ENCODE assay signal across 25 cellular contexts in the genomic region with DNA sequence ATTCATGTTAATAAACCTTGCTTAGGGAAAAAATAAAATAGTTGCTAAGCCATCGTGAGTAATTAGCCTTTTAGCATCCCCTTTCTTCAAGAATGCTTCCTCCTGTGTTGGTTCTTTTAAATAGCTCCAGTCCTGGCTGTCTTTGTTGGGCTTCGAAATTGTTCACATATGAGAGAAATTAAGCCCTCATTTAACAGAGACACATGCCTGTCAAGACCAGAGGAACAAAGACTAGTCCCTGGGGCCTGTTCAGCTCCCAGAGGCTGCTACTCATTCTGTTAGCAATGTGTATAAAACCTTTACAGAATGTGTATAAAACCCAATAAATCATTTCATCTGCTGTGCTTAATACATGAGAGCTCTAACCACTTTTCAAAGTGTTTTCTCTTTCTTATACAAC.
DNase-seq lines count a peak whose midpoint lies in the region; ATAC-seq and TF ChIP-seq lines count a peak whose summit lies in the region.
"Had no signal": no experiment of that assay in that cellular context is flagged by ENCODE, and none has a peak within 500 bp of the region (broad histone marks: within the 10 kb centered on the region; RNA-seq: fewer than 3 reads in every experiment).

No MANE protein-coding gene starts in this region.

- CTCF ChIA-PET in SK-N-SH (lab: Yijun Ruan, JAX) = interaction anchor here (0.7 to 2.1 kb wide), 4 partner anchors 10 to 62 kb away, joined by 4 to 6 read pairs (median 4); no protein-coding TSS in a partner anchor

- intact Hi-C loops in transverse colon (cut with DNase I; ENCODE audit: low total_unique reads) = no loop called here

- no peaks in the 10 kb centered on the region for H3K79me2 ChIP-seq in SK-N-SH (ENCODE audit: insufficient read depth)

- H3K9me3 ChIP-seq in SK-N-SH = no peaks in the 10 kb centered on the region
- H3K9me3 ChIP-seq in mesodermal cell (ENCODE audit: control insufficient read depth, low read length) = no peaks in the 10 kb centered on the region
- no peaks in the 10 kb centered on the region for H3K9me3 ChIP-seq in transverse colon
- H3K9me3 ChIP-seq: testis had no signal

- no peaks in the 10 kb centered on the region for H3F3A ChIP-seq in SK-N-SH (replicated peaks; ENCODE audit: insufficient read depth)

- peak; percentile 11; the same call in 1 of the 2 replicates for TF ChIP-seq RAD21 in SK-N-SH (IDR thresholded peaks at IDR 0.05; ENCODE audit: low read length)

- H3K36me3 ChIP-seq in SK-N-SH (replicated peaks in 1 of 2; ENCODE audit: control insufficient read depth in 1 of 2, insufficient read depth in 2 of 2, low read length in 1 of 2) (no peaks in the 10 kb centered on the region), mesodermal cell (ENCODE audit: control insufficient read depth, insufficient read depth, low read length) (no peaks in the 10 kb centered on the region), transverse colon (no peaks in the 10 kb centered on the region)

- POLR2A ChIA-PET in SK-N-SH (lab: Yijun Ruan, JAX) = no interaction called here

- DNase-seq in AG08395 (ENCODE audit: low spot score) = peak; percentile 3
- peak; percentile 67 for DNase-seq in GM04504 (ENCODE audit: low read depth)
- peak; percentile 35 for DNase-seq in SK-N-SH
- DNase-seq in activated CD8-positive, alpha-beta memory T cell treated with anti-CD3 and anti-CD28 coated beads, Interleukin-2, amount 50 U/mL, for 48 hours = no peak
- DNase-seq in glomerular visceral epithelial cell (ENCODE audit: extremely low spot score) = no peak
- no peak for DNase-seq in transverse colon
- DNase-seq: activated naive CD4-positive, alpha-beta T cell treated with anti-CD3 and anti-CD28 coated beads, Interleukin-2, amount 50 U/mL, for 16 hours; activated T-cell treated with anti-CD3 and anti-CD28 coated beads, Interleukin-2, amount 50 U/mL, for 48 hours; anterior cingulate cortex; CD8-positive, alpha-beta T cell; central memory CD4-positive, alpha-beta T cell; DMS153; foreskin melanocyte; hippocampal formation; NCI-H1105; NCI-H2107; NCI-H82; SHP77; stimulated activated CD4-positive, alpha-beta T cell treated with anti-CD3 and anti-CD28 coated beads, Interleukin-2, amount 100 ng/mL, for 24 hours; T-helper 1 cell; testis had no signal

- H3K27ac ChIP-seq in SK-N-SH (ENCODE audit: low read depth in 2 of 2, low read length in 1 of 2) (peak overlapping the region in 1 of 2 experiments; percentile 43; a peak in 1 of 4 replicates), mesodermal cell (ENCODE audit: low read depth, low read length, severe bottlenecking) (peak overlapping the region; percentile 2), transverse colon (no peak overlapping the region)
- H3K27ac ChIP-seq: skin epidermis, testis had no signal

- no peak overlapping the region for H3K9ac ChIP-seq in SK-N-SH

- in situ Hi-C loops in transverse colon (cut with MboI; ENCODE audit: low pct_ligation_motif_present in 1 of 4, low pct_unique_long_range_greater_than_20kb in 1 of 4, low sequenced_read_pairs in 3 of 4) = no loop called here

- TF ChIP-seq POLR2A in transverse colon (IDR thresholded peaks at IDR 0.05) = no peak

- TF ChIP-seq EP300 in SK-N-SH (IDR thresholded peaks at IDR 0.05; ENCODE audit: borderline replicate concordance in 1 of 2, low read depth in 1 of 2, low read length in 1 of 2) = peak in 1 of 2 experiments; percentile 44; a peak in 1 of 4 replicates
- no peak for TF ChIP-seq EP300 in transverse colon (IDR thresholded peaks at IDR 0.05; ENCODE audit: low read depth)

- H3K4me3 ChIP-seq in SK-N-SH (ENCODE audit: low read depth in 2 of 2, low read length in 1 of 2) = no peak overlapping the region
- no peak overlapping the region for H3K4me3 ChIP-seq in mesodermal cell (ENCODE audit: extremely low read depth, insufficient read depth, low read length, poor library complexity, severe bottlenecking)
- H3K4me3 ChIP-seq in transverse colon = no peak overlapping the region
- H3K4me3 ChIP-seq: skin epidermis, testis had no signal

- H4K20me1 ChIP-seq in SK-N-SH (ENCODE audit: insufficient read depth) = no peaks in the 10 kb centered on the region

- no peak overlapping the region for H2AFZ ChIP-seq in SK-N-SH (ENCODE audit: low read depth)

- ATAC-seq in HG03025 (IDR thresholded peaks at IDR 0.05; ENCODE audit: low FRiP score, unreplicated experiment) = no peak
- ATAC-seq: CD8-positive, alpha-beta T cell; stimulated activated effector memory CD8-positive, alpha-beta T cell treated with anti-CD3 and anti-CD28 coated beads, Interleukin-12 subunit alpha, Interleukin-12 subunit beta, amount 100 ng/mL, for 72 hours had no signal

- no peak for TF ChIP-seq CTCF in SK-N-SH (IDR thresholded peaks at IDR 0.05)
- TF ChIP-seq CTCF in transverse colon (IDR thresholded peaks at IDR 0.05) = no peak

- H3K27me3 ChIP-seq in SK-N-SH (ENCODE audit: insufficient read depth) (no peaks in the 10 kb centered on the region), transverse colon (no peaks in the 10 kb centered on the region)
- H3K27me3 ChIP-seq: testis had no signal

- H3K4me2 ChIP-seq in SK-N-SH = no peak overlapping the region

- H3K4me1 ChIP-seq in SK-N-SH (ENCODE audit: control insufficient read depth in 1 of 2, insufficient read depth in 2 of 2, low read depth in 1 of 2, low read length in 1 of 2) = peaks cover 5 to 14% of the 10 kb centered on the region in 2 experiments; a peak in 2 of 4 replicates
- H3K4me1 ChIP-seq in mesodermal cell (ENCODE audit: control insufficient read depth, insufficient read depth, low read length, poor library complexity, severe bottlenecking) = no peaks in the 10 kb centered on the region
- H3K4me1 ChIP-seq in transverse colon = no peaks in the 10 kb centered on the region
- H3K4me1 ChIP-seq: testis had no signal

- H3K9me2 ChIP-seq in SK-N-SH = no peaks in the 10 kb centered on the region

- WGBS in SK-N-SH (ENCODE audit: low lambda C conversion rate) = 31% methylated on average over 2 of the region's 2 CpGs
- WGBS in mesodermal cell (ENCODE audit: insufficient coverage in 2 of 2), 2 experiments = 38% methylated on average over 1 of the region's 2 CpGs; no CpG with 5 or more reads in 1 of the 2 experiments
- 66 to 67% methylated on average over 2 of the region's 2 CpGs for WGBS in transverse colon (ENCODE audit: low coverage in 1 of 2), 2 donors

TF ChIP-seq in SK-N-SH, 30 proteins besides CTCF, POLR2A, EP300 and RAD21:
- no peak for TF ChIP-seq SMC3 (IDR thresholded peaks at IDR 0.05; ENCODE audit: low read depth, low read length)
- TF ChIP-seq ZBTB33 (IDR thresholded peaks at IDR 0.05; ENCODE audit: borderline replicate concordance, low read depth) = no peak
- TF ChIP-seq SIN3A (IDR thresholded peaks at IDR 0.05; ENCODE audit: borderline replicate concordance, low read depth, low read length) = no peak
- no peak for TF ChIP-seq JUND (IDR thresholded peaks at IDR 0.05)
- peak; percentile 57; the same call in 1 of the 2 replicates for TF ChIP-seq MXI1 (IDR thresholded peaks at IDR 0.05; ENCODE audit: low read depth, low read length)
- TF ChIP-seq USF2 (IDR thresholded peaks at IDR 0.05; ENCODE audit: borderline replicate concordance, low read depth, low read length) = no peak
- TF ChIP-seq MEF2A (IDR thresholded peaks at IDR 0.05; ENCODE audit: borderline replicate concordance, low read depth) = no peak
- TF ChIP-seq RCOR1 (IDR thresholded peaks at IDR 0.05; ENCODE audit: low read length) = peak; percentile 28; the same call in 1 of the 2 replicates

Comparison
In these comparisons a context has a peak if more than half of its experiments do, and no peak if none do; other contexts are left out.
1. DNase-seq: peak in AG08395 (single experiment), GM04504 (single experiment) and SK-N-SH (single experiment); none in activated CD8-positive, alpha-beta memory T cell treated with anti-CD3 and anti-CD28 coated beads, Interleukin-2, amount 50 U/mL, for 48 hours (single experiment), glomerular visceral epithelial cell (single experiment) and transverse colon (single experiment).